9 cellular contexts compared by ENCODE assay signal in genomic region chr11:62547691-62548281, GRCh38. TPM values are rescaled to one million over a fixed set of nuclear protein-coding genes. Genes with fewer than 3 reads are reported as not detected.
DNase-seq lines count a peak whose midpoint lies in the region; ATAC-seq, FAIRE-seq and TF ChIP-seq lines count a peak whose summit lies in the region.
"Had no signal": no experiment of that assay in that cellular context is flagged by ENCODE, and none has a peak within 500 bp of the region (broad histone marks: within the 10 kb centered on the region; RNA-seq: fewer than 3 reads in every experiment).

No MANE protein-coding gene starts in this region.

- peak overlapping the region; percentile 97 to 98 for H3K27ac ChIP-seq in A549
- H3K27ac ChIP-seq in H1 (ENCODE audit: low read depth, low read length): no peak overlapping the region
- peak overlapping the region; percentile 99 to 100 for H3K27ac ChIP-seq in mucosa of rectum (ENCODE audit: low read depth in 2 of 2, low read length in 2 of 2)

- no peak for TF ChIP-seq EP300 in A549 (IDR thresholded peaks at IDR 0.05)
- TF ChIP-seq EP300 in H1 (IDR thresholded peaks at IDR 0.05; ENCODE audit: borderline replicate concordance in 1 of 2, low read depth in 2 of 2, low read length in 2 of 2): no peak

- H4K91ac ChIP-seq in H1 (replicated peaks; ENCODE audit: insufficient read length, low read length): no peak overlapping the region

- H2BK15ac ChIP-seq in H1 (ENCODE audit: low read length): 0 out of 2 replicates have a peak overlapping the region, but pooled peaks have one; percentile 12

- H2AFZ ChIP-seq in H1 (ENCODE audit: low read length): no peak overlapping the region

- no peak overlapping the region for H2BK20ac ChIP-seq in H1 (ENCODE audit: low read length)

- peak; percentile 1 to 4; a peak in 3 of 6 replicates for ATAC-seq in A549

- no peaks in the 10 kb centered on the region for H3K27me3 ChIP-seq in MG63
- peaks cover 34 to 66% (median 61%) of the 10 kb centered on the region in 4 experiments for H3K27me3 ChIP-seq in H1 (replicated peaks in 1 of 4; ENCODE audit: control insufficient read depth in 3 of 4, extremely low read depth in 1 of 4, insufficient read depth in 3 of 4, low read length in 3 of 4)
- H3K27me3 ChIP-seq in mucosa of rectum (ENCODE audit: control insufficient read depth in 2 of 2, insufficient read depth in 2 of 2, low read length in 2 of 2): no peaks in the 10 kb centered on the region

- no peak overlapping the region for H4K5ac ChIP-seq in H1 (ENCODE audit: insufficient read length, low read depth, low read length)

- no peak overlapping the region for H2BK5ac ChIP-seq in H1 (ENCODE audit: low read depth, low read length)

- CTCF ChIA-PET in A549 (lab: Yijun Ruan, JAX) (interaction anchor here (0.6 to 13.4 kb wide), 11 partner anchors 8 to 154 kb away, joined by 3 to 296 read pairs (median 6); no protein-coding TSS in a partner anchor), H1 (lab: Charles Lee; ENCODE audit: partially characterized antibody) (interaction anchor here (0.8 to 2.1 kb wide), 7 partner anchors 10 to 208 kb away, joined by 3 to 12 read pairs (median 5); no protein-coding TSS in a partner anchor)

- peak overlapping the region; percentile 26; the same call in 1 of the 2 replicates for H2AK5ac ChIP-seq in H1 (ENCODE audit: low read depth, low read length)

- POLR2A ChIA-PET in A549 (lab: Yijun Ruan, JAX) (interaction anchor here (1.1 kb wide), 1 partner anchor 13 kb away, joined by 6 read pairs; no protein-coding TSS in a partner anchor), H1 (lab: Charles Lee; ENCODE audit: partially characterized antibody) (interaction anchor here (0.6 to 20.3 kb wide), 6 partner anchors 21 to 142 kb away, joined by 3 to 336 read pairs (median 3); partner anchors contain the start of gene EEF1G)

- H2BK12ac ChIP-seq in H1 (ENCODE audit: low read depth, low read length): no peak overlapping the region; the same call in 1 of the 2 replicates

- no peak overlapping the region for H3K56ac ChIP-seq in H1 (replicated peaks; ENCODE audit: insufficient read length, low read depth, low read length)

- H3K9me3 ChIP-seq in A549: no peaks in the 10 kb centered on the region
- no peaks in the 10 kb centered on the region for H3K9me3 ChIP-seq in MG63
- no peaks in the 10 kb centered on the region for H3K9me3 ChIP-seq in H1 (ENCODE audit: insufficient read depth in 2 of 2, low read depth in 1 of 2, low read length in 1 of 2)
- no peaks in the 10 kb centered on the region for H3K9me3 ChIP-seq in mucosa of rectum (ENCODE audit: control insufficient read depth in 2 of 2, low read length in 2 of 2)

- H3K14ac ChIP-seq in H1 (ENCODE audit: insufficient read length): no peak overlapping the region

- no peak overlapping the region for H3K23ac ChIP-seq in H1 (ENCODE audit: insufficient read length)

- H4K8ac ChIP-seq in H1 (ENCODE audit: extremely low read depth, insufficient read depth, low read length): no peak overlapping the region

- TF ChIP-seq CTCF in A549 (IDR thresholded peaks at IDR 0.05) (no peak), H1 (IDR thresholded peaks at IDR 0.05; ENCODE audit: control extremely low read depth in 1 of 3, insufficient read depth in 1 of 3, low read depth in 1 of 3, low read length in 3 of 3) (no peak)

- 8% methylated on average over 8 of the region's 8 CpGs for WGBS in A549 (ENCODE audit: missing lambda C conversion rate)
- 63% methylated on average over 8 of the region's 8 CpGs; no CpG with 5 or more reads in 1 of the 2 experiments for WGBS in H1 (ENCODE audit: extremely low coverage in 1 of 2, insufficient coverage in 1 of 2, insufficient read length in 1 of 2, insufficient replicate concordance in 2 of 2, low coverage in 1 of 2, low lambda C conversion rate in 2 of 2, missing lambda C conversion rate in 1 of 2), 2 experiments

- peaks cover 26% of the 10 kb centered on the region for H3K36me3 ChIP-seq in MG63
- no peaks in the 10 kb centered on the region for H3K36me3 ChIP-seq in H1 (ENCODE audit: control insufficient read depth in 2 of 4, insufficient read depth in 4 of 4, low read length in 3 of 4)
- no peaks in the 10 kb centered on the region for H3K36me3 ChIP-seq in mucosa of rectum (ENCODE audit: control insufficient read depth in 2 of 2, insufficient read depth in 2 of 2, low read length in 2 of 2)

- H3K79me1 ChIP-seq in H1 (ENCODE audit: low read depth, low read length): 0 out of 2 replicates have a peak, but pooled peaks cover 3% of the 10 kb centered on the region

- TF ChIP-seq RAD21 in A549 (conservative IDR thresholded peaks at IDR 0.05 in 1 of 2, IDR thresholded peaks at IDR 0.05 in 1 of 2) (no peak), H1 (IDR thresholded peaks at IDR 0.05 in 1 of 2, conservative IDR thresholded peaks at IDR 0.05 in 1 of 2; ENCODE audit: low read depth in 2 of 2, low read length in 2 of 2) (no peak)

- no peak for FAIRE-seq in A549 (lab: Jason Lieb, UNC)
- no peak for FAIRE-seq in H1 (lab: Jason Lieb, UNC)

- peak overlapping the region; percentile 13; the same call in 1 of the 2 replicates for H3K18ac ChIP-seq in H1 (ENCODE audit: extremely low read depth, low read length)

- H3K4me3 ChIP-seq in A549 (peak overlapping the region; percentile 96), MG63 (peak overlapping the region; percentile 97), H1 (ENCODE audit: extremely low read depth in 1 of 4, insufficient read depth in 2 of 4, low read depth in 3 of 4, low read length in 4 of 4) (peak overlapping the region; percentile 38 to 73 (median 47); a peak in 5 of 8 replicates), mucosa of rectum (ENCODE audit: low read length in 2 of 2) (peak overlapping the region; percentile 79 to 97)

- H3K9ac ChIP-seq in H1 (replicated peaks in 1 of 4; ENCODE audit: extremely low read depth in 1 of 4, low read depth in 3 of 4, low read length in 3 of 4) (no peak overlapping the region), mucosa of rectum (ENCODE audit: low read depth in 1 of 2, low read length in 2 of 2) (peak overlapping the region; percentile 56 to 100)

- no peak overlapping the region for H2BK120ac ChIP-seq in H1 (replicated peaks; ENCODE audit: low read depth, low read length)

- H3K4me1 ChIP-seq in A549 (peaks cover 61% of the 10 kb centered on the region), H1 (replicated peaks in 1 of 4; ENCODE audit: control insufficient read depth in 3 of 4, insufficient read depth in 4 of 4, low read length in 3 of 4) (peaks cover 8 to 40% (median 25%) of the 10 kb centered on the region in 4 experiments), mucosa of rectum (ENCODE audit: control insufficient read depth in 2 of 2, insufficient read depth in 2 of 2, low read length in 2 of 2) (peaks cover 67 to 70% of the 10 kb centered on the region in 2 donors)

- peak overlapping the region; percentile 96 for H3K4me2 ChIP-seq in A549
- peak overlapping the region; percentile 87 to 97 for H3K4me2 ChIP-seq in H1 (ENCODE audit: insufficient read depth in 1 of 2, low read depth in 2 of 2, low read length in 2 of 2)

- H3K4ac ChIP-seq in H1 (replicated peaks; ENCODE audit: insufficient read length, low read depth, low read length): no peak overlapping the region

- peaks cover 8 to 13% of the 10 kb centered on the region in 2 experiments for H4K20me1 ChIP-seq in H1 (replicated peaks in 1 of 2; ENCODE audit: control insufficient read depth in 1 of 2, insufficient read depth in 2 of 2, low read length in 2 of 2)

- H3K23me2 ChIP-seq in H1 (ENCODE audit: low read depth, low read length): peaks cover 27% of the 10 kb centered on the region

- DNase-seq in A549 (ENCODE audit: low read depth in 1 of 2, low spot score in 1 of 2) (peak; percentile 48 to 65), MG63 (no peak), H1 (ENCODE audit: low read depth in 1 of 2, low spot score in 2 of 2) (no peak), NCI-H2081 treated with DMSO at 0.1 percent for 48 hours (lab: John Stamatoyannopoulos, UW) (no peak), AG08395 (ENCODE audit: low spot score) (no peak), NCI-H345 (lab: John Stamatoyannopoulos, UW) (no peak)
- no peak for DNase-seq in stimulated activated naive CD4-positive, alpha-beta T cell treated with Interleukin-2 at 50 U/mL for 16 hours (lab: John Stamatoyannopoulos, UW)
- DNase-seq: midbrain had no signal

- TF ChIP-seq POLR2A in A549 (IDR thresholded peaks at IDR 0.05; ENCODE audit: low read length): no peak
- no peak for TF ChIP-seq POLR2A in H1 (IDR thresholded peaks at IDR 0.05; ENCODE audit: control extremely low read depth in 1 of 2, low read depth in 2 of 2, low read length in 2 of 2)

- H3K79me2 ChIP-seq in H1 (ENCODE audit: control insufficient read depth in 1 of 2, insufficient read depth in 2 of 2, low read length in 2 of 2): no peaks in the 10 kb centered on the region

RNA-seq across cellular contexts. Expression of gene AHNAK, which starts 1.2 kb away (rescaled TPM):
- polyA plus RNA-seq in A549 (2011; rRNA removed) (82.0 and 98.0 TPM in 2 replicates), A549 (2017; fragmentation: RNase III; extraction: RNeasy Plus Mini Kit Qiagen cat#74134 plus additional on column Dnase treatment) (41.5 to 62.9 TPM (median 43.3 TPM) in 3 replicates), H1 (2011; rRNA removed) (2.0 and 2.5 TPM in 2 replicates)
- 26.1 and 27.2 TPM in 2 replicates for polyA plus RNA-seq in A549 (2012; cell fraction: cytosol; rRNA removed)
- 55.0 and 96.0 TPM in 2 replicates for polyA plus RNA-seq in A549 (2012; cell fraction: nucleus; rRNA removed)
- polyA minus RNA-seq in A549 (2011; rRNA and poly(A)+ RNA removed): 179 and 182 TPM in 2 replicates
- total RNA-seq in MG63 (2014; rRNA removed; shearing (Covaris generic); ENCODE audit: low replicate concordance): 110 and 122 TPM in 2 replicates
- 5.8 and 6.7 TPM in 2 replicates for total RNA-seq in H1 (2021; fragmentation: NEBNext Ultra II Directional; extraction: Animal tissue kit (Norgen Biotek cat#: 25700))
- 3.1 TPM for polyA plus RNA-seq in H1 (2011; cell fraction: cytosol; rRNA removed)
- 17.1 TPM for polyA plus RNA-seq in H1 (2011; cell fraction: nucleus; rRNA removed)
- 5.2 to 6.9 TPM (median 5.5 TPM) in 4 replicates for polyA plus RNA-seq in H1 (2012, experiment 1 of 2)
- polyA plus RNA-seq in H1 (2012, experiment 2 of 2): 0.70 TPM
- polyA plus RNA-seq in H1 (2013, experiment 1 of 2): 1.4 TPM
- 1.0 TPM for polyA plus RNA-seq in H1 (2013, experiment 2 of 2)
- 10.9 and 19.0 TPM in 2 replicates for polyA minus RNA-seq in H1 (2011; rRNA and poly(A)+ RNA removed)
- polyA minus RNA-seq in H1 (2011; cell fraction: cytosol; rRNA and poly(A)+ RNA removed): 7.9 TPM
- 13.0 TPM for polyA minus RNA-seq in H1 (2011; cell fraction: nucleus; rRNA and poly(A)+ RNA removed)

RNA-seq across cellular contexts. Expression of gene EEF1G, which starts 25.9 kb away (rescaled TPM):
- polyA plus RNA-seq in A549 (2011; rRNA removed) (1,728 and 1,795 TPM in 2 replicates), A549 (2017; fragmentation: RNase III; extraction: RNeasy Plus Mini Kit Qiagen cat#74134 plus additional on column Dnase treatment) (1,570 to 1,588 TPM (median 1,580 TPM) in 3 replicates), H1 (2011; rRNA removed) (1,996 and 2,000 TPM in 2 replicates)
- 1,512 and 1,621 TPM in 2 replicates for polyA plus RNA-seq in A549 (2012; cell fraction: cytosol; rRNA removed)
- polyA plus RNA-seq in A549 (2012; cell fraction: nucleus; rRNA removed): 865 and 1,060 TPM in 2 replicates
- 1,998 and 2,695 TPM in 2 replicates for polyA minus RNA-seq in A549 (2011; rRNA and poly(A)+ RNA removed)
- total RNA-seq in MG63 (2014; rRNA removed; shearing (Covaris generic); ENCODE audit: low replicate concordance): 2,571 and 3,577 TPM in 2 replicates
- 1,622 and 1,627 TPM in 2 replicates for total RNA-seq in H1 (2021; fragmentation: NEBNext Ultra II Directional; extraction: Animal tissue kit (Norgen Biotek cat#: 25700))
- 2,637 TPM for polyA plus RNA-seq in H1 (2011; cell fraction: cytosol; rRNA removed)
- polyA plus RNA-seq in H1 (2011; cell fraction: nucleus; rRNA removed): 1,888 TPM
- polyA plus RNA-seq in H1 (2012, experiment 1 of 2): 1,872 to 2,382 TPM (median 2,305 TPM) in 4 replicates
- polyA plus RNA-seq in H1 (2012, experiment 2 of 2): 2,227 TPM
- 1,219 TPM for polyA plus RNA-seq in H1 (2013, experiment 1 of 2)
- 1,170 TPM for polyA plus RNA-seq in H1 (2013, experiment 2 of 2)
- 1,372 and 1,843 TPM in 2 replicates for polyA minus RNA-seq in H1 (2011; rRNA and poly(A)+ RNA removed)
- 1,032 TPM for polyA minus RNA-seq in H1 (2011; cell fraction: cytosol; rRNA and poly(A)+ RNA removed)
- polyA minus RNA-seq in H1 (2011; cell fraction: nucleus; rRNA and poly(A)+ RNA removed): 466 TPM

RNA-seq across cellular contexts. Expression of gene TUT1, which starts 43.5 kb away (rescaled TPM):
- polyA plus RNA-seq in A549 (2011; rRNA removed): 12.9 and 15.5 TPM in 2 replicates
- polyA plus RNA-seq in A549 (2012; cell fraction: cytosol; rRNA removed): 8.9 and 9.9 TPM in 2 replicates
- 30.4 and 31.6 TPM in 2 replicates for polyA plus RNA-seq in A549 (2012; cell fraction: nucleus; rRNA removed)
- 9.9 to 11.7 TPM (median 11.1 TPM) in 3 replicates for polyA plus RNA-seq in A549 (2017; fragmentation: RNase III; extraction: RNeasy Plus Mini Kit Qiagen cat#74134 plus additional on column Dnase treatment)
- 9.4 and 11.7 TPM in 2 replicates for polyA minus RNA-seq in A549 (2011; rRNA and poly(A)+ RNA removed)
- 11.1 and 20.3 TPM in 2 replicates for total RNA-seq in MG63 (2014; rRNA removed; shearing (Covaris generic); ENCODE audit: low replicate concordance)
- 24.6 and 31.5 TPM in 2 replicates for total RNA-seq in H1 (2021; fragmentation: NEBNext Ultra II Directional; extraction: Animal tissue kit (Norgen Biotek cat#: 25700))
- 17.8 and 26.2 TPM in 2 replicates for polyA plus RNA-seq in H1 (2011; rRNA removed)
- polyA plus RNA-seq in H1 (2011; cell fraction: cytosol; rRNA removed): 24.2 TPM
- 41.6 TPM for polyA plus RNA-seq in H1 (2011; cell fraction: nucleus; rRNA removed)
- 20.8 to 24.7 TPM (median 23.1 TPM) in 4 replicates for polyA plus RNA-seq in H1 (2012, experiment 1 of 2)
- polyA plus RNA-seq in H1 (2012, experiment 2 of 2): 20.4 TPM
- polyA plus RNA-seq in H1 (2013, experiment 1 of 2): 15.5 TPM
- polyA plus RNA-seq in H1 (2013, experiment 2 of 2): 13.2 TPM
- polyA minus RNA-seq in H1 (2011; rRNA and poly(A)+ RNA removed): 10.0 and 16.4 TPM in 2 replicates
- 7.1 TPM for polyA minus RNA-seq in H1 (2011; cell fraction: cytosol; rRNA and poly(A)+ RNA removed)
- 8.6 TPM for polyA minus RNA-seq in H1 (2011; cell fraction: nucleus; rRNA and poly(A)+ RNA removed)

RNA-seq across cellular contexts. Expression of gene MTA2, which starts 53.9 kb away (rescaled TPM):
- polyA plus RNA-seq in A549 (2011; rRNA removed) (21.8 and 44.3 TPM in 2 replicates), A549 (2017; fragmentation: RNase III; extraction: RNeasy Plus Mini Kit Qiagen cat#74134 plus additional on column Dnase treatment) (79.3 to 85.0 TPM (median 84.5 TPM) in 3 replicates), H1 (2011; rRNA removed) (25.7 and 32.2 TPM in 2 replicates)
- 12.5 and 16.1 TPM in 2 replicates for polyA plus RNA-seq in A549 (2012; cell fraction: cytosol; rRNA removed)
- polyA plus RNA-seq in A549 (2012; cell fraction: nucleus; rRNA removed): 25.7 and 48.5 TPM in 2 replicates
- polyA minus RNA-seq in A549 (2011; rRNA and poly(A)+ RNA removed): 74.7 and 80.5 TPM in 2 replicates
- 84.9 and 117 TPM in 2 replicates for total RNA-seq in MG63 (2014; rRNA removed; shearing (Covaris generic); ENCODE audit: low replicate concordance)
- 114 and 117 TPM in 2 replicates for total RNA-seq in H1 (2021; fragmentation: NEBNext Ultra II Directional; extraction: Animal tissue kit (Norgen Biotek cat#: 25700))
- polyA plus RNA-seq in H1 (2011; cell fraction: cytosol; rRNA removed): 35.3 TPM
- polyA plus RNA-seq in H1 (2011; cell fraction: nucleus; rRNA removed): 66.3 TPM
- polyA plus RNA-seq in H1 (2012, experiment 1 of 2): 98.7 to 112 TPM (median 111 TPM) in 4 replicates
- polyA plus RNA-seq in H1 (2012, experiment 2 of 2): 79.2 TPM
- polyA plus RNA-seq in H1 (2013, experiment 1 of 2): 45.4 TPM
- polyA plus RNA-seq in H1 (2013, experiment 2 of 2): 44.6 TPM
- polyA minus RNA-seq in H1 (2011; rRNA and poly(A)+ RNA removed): 69.4 and 71.5 TPM in 2 replicates
- 41.7 TPM for polyA minus RNA-seq in H1 (2011; cell fraction: cytosol; rRNA and poly(A)+ RNA removed)
- polyA minus RNA-seq in H1 (2011; cell fraction: nucleus; rRNA and poly(A)+ RNA removed): 48.7 TPM

Comparison
In these comparisons a context has a peak if more than half of its experiments do, and no peak if none do; other contexts are left out.
1. DNase-seq: peak in A549 (2 of 2); none in MG63 (single experiment), H1 (0 of 2), NCI-H2081 treated with DMSO at 0.1 percent for 48 hours (single experiment), AG08395 (single experiment), NCI-H345 (single experiment) and stimulated activated naive CD4-positive, alpha-beta T cell treated with Interleukin-2 at 50 U/mL for 16 hours (single experiment).
2. H3K4me3 ChIP-seq: peak in every context shown above with its lines; median percentile 97 in MG63; 96 in A549; 88 in mucosa of rectum; 47 in H1.
3. H3K9ac ChIP-seq: peak in mucosa of rectum (2 of 2); none in H1 (0 of 4).
4. RNA of gene AHNAK, which starts 1.2 kb away (total RNA-seq): 110 to 122 TPM in MG63; 5.8 to 6.7 TPM in H1; every median in the first group is over 10 times any median in the second.